Comparison of ENCODE assay signal across 8 cellular contexts in the genomic region with DNA sequence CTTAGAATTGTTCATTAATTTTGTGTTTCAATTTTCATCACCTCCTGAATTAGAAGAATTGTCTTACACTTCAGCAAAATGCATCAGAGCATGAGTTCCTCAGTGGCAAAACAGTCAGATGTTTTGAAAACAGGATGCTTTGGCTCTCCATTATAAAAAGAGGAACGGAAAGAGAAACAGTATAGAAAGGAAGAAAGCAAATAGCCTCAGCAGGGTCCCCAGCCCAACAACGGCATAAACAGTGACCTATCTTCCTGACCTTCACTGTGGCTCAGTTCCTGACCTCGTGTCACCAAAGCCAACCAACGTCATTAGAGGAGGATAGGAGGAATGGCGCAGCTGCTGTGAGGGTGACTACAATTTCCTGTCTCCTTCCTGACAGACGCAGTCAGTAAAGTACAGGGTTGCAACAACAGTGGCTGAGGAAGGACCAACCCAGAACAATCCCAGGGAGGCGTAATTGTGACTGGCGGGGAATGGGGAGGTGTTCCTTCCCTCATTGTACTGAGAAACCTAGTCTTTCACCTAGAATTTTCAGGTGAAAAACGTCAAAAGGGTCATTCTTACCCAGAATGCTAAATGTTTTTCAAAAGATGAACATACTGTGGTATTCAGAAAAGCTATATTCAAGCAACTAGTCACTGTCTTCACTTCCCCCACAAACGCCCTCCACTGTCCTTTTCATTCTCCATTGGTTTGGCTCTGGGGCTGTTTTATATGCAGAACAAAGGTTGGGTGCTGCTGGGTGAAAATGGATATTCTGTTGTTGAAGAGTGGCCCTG.
DNase-seq lines count a peak whose midpoint lies in the region; ATAC-seq and TF ChIP-seq lines count a peak whose summit lies in the region.

No MANE protein-coding gene starts in this region.

- no peak overlapping the region for H3K27ac ChIP-seq in PC-3 (ENCODE audit: low read length)

- no peaks in the 10 kb centered on the region for H3F3A ChIP-seq in PC-3 (ENCODE audit: low read length, unreplicated experiment)

- no peak overlapping the region for H3K4me3 ChIP-seq in fibroblast of mammary gland (ENCODE audit: control insufficient read depth, low read depth, low read length)
- no peak overlapping the region for H3K4me3 ChIP-seq in PC-3 (ENCODE audit: low read length)

- H3K9ac ChIP-seq in PC-3 (ENCODE audit: low read length): no peak overlapping the region

- intact Hi-C loops in PC-3 (cut with micrococcal nuclease): no loop called here

- ATAC-seq in GM21737 (IDR thresholded peaks at IDR 0.05; ENCODE audit: unreplicated experiment) (peak; percentile 85), PC-3 (no peak)

- H3K9me2 ChIP-seq in PC-3 (replicated peaks; ENCODE audit: low read length): no peaks in the 10 kb centered on the region

- H2AFZ ChIP-seq in PC-3 (ENCODE audit: low read length): no peak overlapping the region

- H4K20me1 ChIP-seq in PC-3 (ENCODE audit: low read length): no peaks in the 10 kb centered on the region

- no peak overlapping the region for H3K4me2 ChIP-seq in PC-3 (ENCODE audit: low read length)

- DNase-seq in GF-D8 (lab: John Stamatoyannopoulos, UW): peak; percentile 73
- peak; percentile 13 for DNase-seq in NCI-H1694 (lab: John Stamatoyannopoulos, UW)
- DNase-seq in activated CD8-positive, alpha-beta memory T cell treated with anti-CD3 and anti-CD28 coated beads, Interleukin-2, amount 50 U/mL, for 4 hours: peak; percentile 59
- peak; percentile 51 for DNase-seq in fibroblast of mammary gland (ENCODE audit: low read depth)
- DNase-seq in pulmonary artery endothelial cell (ENCODE audit: low read depth, low spot score): peak; percentile 98
- DNase-seq in PC-3: no peak
- DNase-seq in iPS-NIHi11 (ENCODE audit: low spot score): no peak

- H3K36me3 ChIP-seq in PC-3 (ENCODE audit: low read depth, low read length): no peaks in the 10 kb centered on the region

- H3K79me2 ChIP-seq in PC-3 (ENCODE audit: low read length): no peaks in the 10 kb centered on the region

- no TSS peak for BruUV-seq in PC-3 (replicated peaks; lab: Mats Ljungman, UMichigan)

- peaks cover 22% of the 10 kb centered on the region for H3K4me1 ChIP-seq in PC-3 (ENCODE audit: insufficient read depth, low read length)

- CTCF ChIA-PET in PC-3 (lab: Charles Lee): no interaction called here

- H3K9me3 ChIP-seq in PC-3 (ENCODE audit: low read length): no peaks in the 10 kb centered on the region

- TF ChIP-seq CTCF in fibroblast of mammary gland (conservative IDR thresholded peaks at IDR 0.05; ENCODE audit: control insufficient read depth, insufficient read depth, low read depth, low read length): no peak
- TF ChIP-seq CTCF in PC-3 (conservative IDR thresholded peaks at IDR 0.05; ENCODE audit: low read depth, low read length): no peak

- no peaks in the 10 kb centered on the region for H3K27me3 ChIP-seq in PC-3 (ENCODE audit: low read length)

- POLR2A ChIA-PET in PC-3 (lab: Charles Lee; ENCODE audit: unreplicated experiment): no interaction called here

Comparison
In these comparisons a context has a peak if more than half of its experiments do, and no peak if none do; other contexts are left out.
1. DNase-seq: peak in GF-D8 (single experiment), NCI-H1694 (single experiment), activated CD8-positive, alpha-beta memory T cell treated with anti-CD3 and anti-CD28 coated beads, Interleukin-2, amount 50 U/mL, for 4 hours (single experiment), fibroblast of mammary gland (single experiment) and pulmonary artery endothelial cell (single experiment); none in PC-3 (single experiment) and iPS-NIHi11 (single experiment).